ENCODE assay signal across 12 cellular contexts in genomic region chr11:44885919-44886318, GRCh38.
"Had no signal": no experiment of that assay in that cellular context is flagged by ENCODE, and none has a peak within 500 bp of the region (broad histone marks: within the 10 kb centered on the region; RNA-seq: fewer than 3 reads in every experiment).

No MANE protein-coding gene starts in this region.

- H3K36me3 Mint-ChIP-seq: natural killer cell had no signal

- H3K9me3 Mint-ChIP-seq: activated CD4-positive, alpha-beta memory T cell treated with anti-CD3 and anti-CD28 coated beads, Interleukin-2, amount 10 ng/mL, durations not matched to agents 7 days and 5 days; activated T-cell treated with anti-CD3 and anti-CD28 coated beads, Interleukin-2, amount 50 U/mL, for 72 hours; natural killer cell; stimulated activated naive CD8-positive, alpha-beta T cell treated with anti-CD3 and anti-CD28 coated beads, Interleukin-15, amount 100 ng/mL, for 72 hours; T-helper 2 cell treated with Interferon-gamma antibody and Interleukin-4, amounts not matched to agents 5 μg/mL and 100 μg/mL, for 36 hours had no signal

- H3K27me3 Mint-ChIP-seq: stimulated activated naive CD8-positive, alpha-beta T cell treated with anti-CD3 and anti-CD28 coated beads, Interleukin-15, amount 100 ng/mL, for 72 hours had no signal

- H3K27me3 ChIP-seq: ascending aorta, pancreas had no signal

- H3K27ac Mint-ChIP-seq: activated CD4-positive, alpha-beta memory T cell treated with anti-CD3 and anti-CD28 coated beads, Interleukin-2, amount 10 ng/mL, durations not matched to agents 7 days and 5 days; activated T-cell treated with anti-CD3 and anti-CD28 coated beads, Interleukin-2, amount 50 U/mL, for 72 hours; natural killer cell; stimulated activated naive CD8-positive, alpha-beta T cell treated with anti-CD3 and anti-CD28 coated beads, Interleukin-15, amount 100 ng/mL, for 72 hours; T-helper 2 cell treated with Interferon-gamma antibody and Interleukin-4, amounts not matched to agents 5 μg/mL and 100 μg/mL, for 36 hours had no signal

- ATAC-seq: activated T-cell treated with anti-CD3 and anti-CD28 coated beads, Interleukin-2, amount 50 U/mL, for 72 hours; natural killer cell; pancreas; stimulated activated naive CD8-positive, alpha-beta T cell treated with anti-CD3 and anti-CD28 coated beads, Interleukin-15, amount 100 ng/mL, for 72 hours had no signal

- H3K36me3 ChIP-seq: ascending aorta, pancreas had no signal

- H3K4me3 Mint-ChIP-seq: activated CD4-positive, alpha-beta memory T cell treated with anti-CD3 and anti-CD28 coated beads, Interleukin-2, amount 10 ng/mL, durations not matched to agents 7 days and 5 days; activated T-cell treated with anti-CD3 and anti-CD28 coated beads, Interleukin-2, amount 50 U/mL, for 72 hours; natural killer cell; stimulated activated naive CD8-positive, alpha-beta T cell treated with anti-CD3 and anti-CD28 coated beads, Interleukin-15, amount 100 ng/mL, for 72 hours; T-helper 2 cell treated with Interferon-gamma antibody and Interleukin-4, amounts not matched to agents 5 μg/mL and 100 μg/mL, for 36 hours had no signal

- H3K4me1 ChIP-seq: ascending aorta, pancreas had no signal

- H3K4me1 Mint-ChIP-seq: natural killer cell; stimulated activated naive CD8-positive, alpha-beta T cell treated with anti-CD3 and anti-CD28 coated beads, Interleukin-15, amount 100 ng/mL, for 72 hours had no signal

- H3K4me3 ChIP-seq: ascending aorta, pancreas, skin epidermis had no signal

- DNase-seq: activated CD4-positive, alpha-beta memory T cell treated with anti-CD3 and anti-CD28 coated beads, Interleukin-2, amount 10 ng/mL, durations not matched to agents 7 days and 5 days; activated gamma-delta T cell treated with Interleukin-2 at 50 U/mL for 16 hours; activated T-cell treated with anti-CD3 and anti-CD28 coated beads, Interleukin-2, amount 50 U/mL, for 72 hours; hippocampal formation; kidney glomerular epithelial cell; natural killer cell; pancreas; stimulated activated CD4-positive, alpha-beta T cell treated with anti-CD3 and anti-CD28 coated beads, Interleukin-4, amount 100 ng/mL, for 4 hours; stimulated activated naive CD8-positive, alpha-beta T cell treated with anti-CD3 and anti-CD28 coated beads, Interleukin-15, amount 100 ng/mL, for 72 hours had no signal

- H3K9me3 ChIP-seq: ascending aorta, pancreas had no signal

- H3K27ac ChIP-seq: ascending aorta, pancreas had no signal
